Comparison of ENCODE assay signal across 8 cellular contexts in genomic region chr6:33700391-33701050, GRCh38. TPM values are rescaled to one million over a fixed set of nuclear protein-coding genes. Genes with fewer than 3 reads are reported as not detected.
A peak's percentile ranks its signal among the peaks of the same experiment; 100 is the strongest.
DNase-seq lines count a peak whose midpoint lies in the region; ATAC-seq, FAIRE-seq and TF ChIP-seq lines count a peak whose summit lies in the region.

No MANE protein-coding gene starts in this region.

- DNase-seq in BJ (ENCODE audit: low read depth) (no peak), NAMALWA (ENCODE audit: low spot score) (peak; percentile 89), bronchial epithelial cell (ENCODE audit: low read depth) (peak; percentile 73), HepG2 (ENCODE audit: low spot score) (peak; percentile 58), lower leg skin (ENCODE audit: low spot score in 2 of 2) (no peak)
- DNase-seq in stimulated activated CD8-positive, alpha-beta memory T cell treated with anti-CD3 and anti-CD28 coated beads, Interleukin-12 subunit alpha, Interleukin-12 subunit beta, amount 100 ng/mL, for 4 hours (ENCODE audit: low read depth), result peak; percentile 25

- POLR2A ChIA-PET in BJ (lab: Charles Lee) (no interaction called here), HepG2 (lab: Yijun Ruan, JAX) (interaction anchor here (2.1 to 3.9 kb wide), 2 partner anchors 11 to 111 kb away, joined by 8 to 22 read pairs; partner anchors contain the start of gene UQCC2)

- WGBS in HepG2 (ENCODE audit: low lambda C conversion rate), result 85% methylated on average over 9 of the region's 10 CpGs
- WGBS in lower leg skin, 2 donors, result 42 to 47% methylated on average over 10 of the region's 10 CpGs

- no peak overlapping the region for H3K27ac ChIP-seq in HepG2 (ENCODE audit: extremely low read length, insufficient read depth, low read length)

- H3K9me3 ChIP-seq in HepG2 (ENCODE audit: low read length), result no peaks in the 10 kb centered on the region

- H3K36me3 ChIP-seq in BJ (ENCODE audit: control insufficient read depth, insufficient read depth, low read length) (peaks cover 8% of the 10 kb centered on the region; the same call in 1 of the 2 replicates), bronchial epithelial cell (ENCODE audit: control insufficient read depth, insufficient read depth, low read length) (peaks cover 13% of the 10 kb centered on the region), HepG2 (replicated peaks in 1 of 2; ENCODE audit: control insufficient read depth in 1 of 2, insufficient read depth in 2 of 2, low read length in 2 of 2) (peaks cover 27 to 60% of the 10 kb centered on the region in 2 experiments)

- H3K4me3 ChIP-seq in BJ (ENCODE audit: low read depth, low read length) (no peak overlapping the region), WI38 (ENCODE audit: low read depth, low read length) (no peak overlapping the region), bronchial epithelial cell (ENCODE audit: low read depth, low read length) (no peak overlapping the region), HepG2 (replicated peaks in 1 of 3; ENCODE audit: insufficient read depth in 1 of 3, low read depth in 2 of 3, low read length in 3 of 3) (no peak overlapping the region), lower leg skin (ENCODE audit: low read depth, poor library complexity, severe bottlenecking) (no peak overlapping the region)

- in situ Hi-C loops in HepG2 (cut with HindIII; ENCODE audit: extremely low pct_ligation_motif_present, low pct_unique_long_range_greater_than_20kb), result loop anchor here (5.0 kb wide), 1 partner anchor 113 kb away; no protein-coding TSS in a partner anchor

- no peaks in the 10 kb centered on the region for H4K20me1 ChIP-seq in HepG2 (ENCODE audit: insufficient read depth, low read length)

- ATAC-seq in GM19455 (IDR thresholded peaks at IDR 0.05; ENCODE audit: unreplicated experiment) (peak; percentile 57), HepG2 (peak; percentile 68)

- TF ChIP-seq CTCF in BJ (IDR thresholded peaks at IDR 0.05; ENCODE audit: insufficient read depth, low read depth, low read length), result peak; percentile 88
- peak; percentile 66 for TF ChIP-seq CTCF in WI38 (IDR thresholded peaks at IDR 0.05; ENCODE audit: low read depth, low read length)
- TF ChIP-seq CTCF in bronchial epithelial cell (IDR thresholded peaks at IDR 0.05; ENCODE audit: insufficient read depth, low read length, severe bottlenecking), result peak; percentile 97
- peak; percentile 87 for TF ChIP-seq CTCF in HepG2 (CRISPR knock-in tag; IDR thresholded peaks at IDR 0.05)
- TF ChIP-seq CTCF in lower leg skin (IDR thresholded peaks at IDR 0.05), result peak in 1 of 3 donors; percentile 12

- 0 out of 2 replicates have a peak, but pooled peaks have one; percentile 19 for TF ChIP-seq RAD21 in HepG2 (CRISPR knock-in tag; IDR thresholded peaks at IDR 0.05)

- TSS peak; percentile 36 for BruUV-seq in HepG2 (replicated peaks; lab: Mats Ljungman, UMichigan)

- TF ChIP-seq POLR2A in HepG2 (IDR thresholded peaks at IDR 0.05; ENCODE audit: insufficient read depth in 1 of 2, low read depth in 2 of 2, low read length in 2 of 2) (no peak), lower leg skin (IDR thresholded peaks at IDR 0.05) (no peak)

- no peak overlapping the region for H2AFZ ChIP-seq in HepG2 (ENCODE audit: low read length)

- TF ChIP-seq EP300 in HepG2 (IDR thresholded peaks at IDR 0.05; ENCODE audit: low read depth in 2 of 2, low read length in 2 of 2) (no peak), HepG2 (CRISPR knock-in tag; IDR thresholded peaks at IDR 0.05; ENCODE audit: borderline replicate concordance) (0 out of 2 replicates have a peak, but pooled peaks have one; percentile 31)

- intact Hi-C loops in HepG2 (cut with micrococcal nuclease; ENCODE audit: unreplicated experiment) (loop anchor here (10.0 kb wide), 1 partner anchor 66 kb away; no protein-coding TSS in a partner anchor), lower leg skin (cut with DNase I; ENCODE audit: low total_unique reads) (loop anchor here (5.0 kb wide), 1 partner anchor 113 kb away; no protein-coding TSS in a partner anchor)

- no peak overlapping the region for H3K9ac ChIP-seq in HepG2 (ENCODE audit: insufficient read depth, low read depth, low read length)

- CTCF ChIA-PET in BJ (lab: Yijun Ruan, JAX) (interaction anchor here (0.6 to 12.9 kb wide), 26 partner anchors 8 to 316 kb away, joined by 3 to 335 read pairs (median 6); partner anchors contain the start of genes BAK1, ITPR3 and UQCC2), HepG2 (lab: Yijun Ruan, JAX; ENCODE audit: low intra/inter-chr PET ratio, low total read pairs) (interaction anchor here (2.1 to 4.7 kb wide), 3 partner anchors 110 to 117 kb away, joined by 6 to 19 read pairs (median 16); no protein-coding TSS in a partner anchor)

- H3K4me1 ChIP-seq in HepG2 (ENCODE audit: insufficient read depth, low read length), result peaks cover 11% of the 10 kb centered on the region; the same call in 1 of the 2 replicates

- H3K79me2 ChIP-seq in HepG2 (ENCODE audit: insufficient read depth, low read length), result no peaks in the 10 kb centered on the region

- H3K27me3 ChIP-seq in BJ (ENCODE audit: control insufficient read depth, insufficient read depth, low read length), result no peaks in the 10 kb centered on the region
- H3K27me3 ChIP-seq in bronchial epithelial cell (ENCODE audit: control insufficient read depth, insufficient read depth, low read length), result no peaks in the 10 kb centered on the region
- H3K27me3 ChIP-seq in HepG2 (ENCODE audit: control insufficient read depth in 1 of 2, insufficient read depth in 2 of 2, low read length in 2 of 2), result no peaks in the 10 kb centered on the region

- FAIRE-seq in bronchial epithelial cell (lab: Jason Lieb, UNC), result no peak
- peak; percentile 42 for FAIRE-seq in HepG2 (lab: Jason Lieb, UNC)

- no peak overlapping the region for H3K4me2 ChIP-seq in HepG2 (ENCODE audit: low read depth, low read length)

RNA-seq across cellular contexts. Expression of gene UQCC2, which starts 11.0 kb away (rescaled TPM):
- polyA plus RNA-seq in BJ (2011; rRNA removed) (51.7 and 66.5 TPM in 2 replicates), HepG2 (2011; rRNA removed) (82.4 and 83.3 TPM in 2 replicates)
- polyA minus RNA-seq in BJ (2011; rRNA and poly(A)+ RNA removed), result 7.2 and 11.8 TPM in 2 replicates
- total RNA-seq in bronchial epithelial cell (47.1 and 49.7 TPM in 2 replicates), HepG2 (2016; rRNA removed; fragmentation: Illumina TruSeq; extraction: Trizol) (238 and 273 TPM in 2 replicates), lower leg skin (10 to 100 TPM in 2 of 4 donors, 1 to 10 TPM in 2; 8.5 to 20.4 (median 10.2) TPM)
- total RNA-seq in HepG2 (2016; cell fraction: cytosol; rRNA removed; fragmentation: Illumina TruSeq; extraction: Trizol; ENCODE audit: low read depth), result 120 and 154 TPM in 2 replicates
- 223 and 303 TPM in 2 replicates for total RNA-seq in HepG2 (2016; cell fraction: insoluble cytoplasmic fraction; rRNA removed; fragmentation: Illumina TruSeq; extraction: Trizol)
- total RNA-seq in HepG2 (2016; cell fraction: membrane; rRNA removed; fragmentation: Illumina TruSeq; extraction: Trizol), result 160 and 207 TPM in 2 replicates
- 53.9 and 66.5 TPM in 2 replicates for total RNA-seq in HepG2 (2016; cell fraction: nucleus; rRNA removed; fragmentation: Illumina TruSeq; extraction: Trizol)
- 43.2 and 56.5 TPM in 2 replicates for polyA plus RNA-seq in HepG2 (2011; cell fraction: cytosol; rRNA removed)
- 25.4 and 25.6 TPM in 2 replicates for polyA plus RNA-seq in HepG2 (2011; cell fraction: nucleus; rRNA removed)
- 134 and 138 TPM in 2 replicates for polyA plus RNA-seq in HepG2 (2012)
- 161 and 200 TPM in 2 replicates for polyA plus RNA-seq in HepG2 (2016; cell fraction: cytosol; fragmentation: Illumina TruSeq; extraction: Trizol; ENCODE audit: low read depth)
- polyA plus RNA-seq in HepG2 (2016; cell fraction: insoluble cytoplasmic fraction; fragmentation: Illumina TruSeq; extraction: Trizol; ENCODE audit: low read depth), result 261 and 288 TPM in 2 replicates
- 151 and 202 TPM in 2 replicates for polyA plus RNA-seq in HepG2 (2016; cell fraction: membrane; fragmentation: Illumina TruSeq; extraction: Trizol; ENCODE audit: low read depth)
- 129 and 150 TPM in 2 replicates for polyA plus RNA-seq in HepG2 (2016; cell fraction: nucleus; fragmentation: Illumina TruSeq; extraction: Trizol; ENCODE audit: insufficient read depth, low read depth)
- polyA minus RNA-seq in HepG2 (2011; rRNA and poly(A)+ RNA removed; ENCODE audit: low replicate concordance), result 13.1 and 30.2 TPM in 2 replicates
- 12.8 and 21.1 TPM in 2 replicates for polyA minus RNA-seq in HepG2 (2011; cell fraction: cytosol; rRNA and poly(A)+ RNA removed)
- 17.4 and 19.8 TPM in 2 replicates for polyA minus RNA-seq in HepG2 (2011; cell fraction: nucleus; rRNA and poly(A)+ RNA removed)

RNA-seq across cellular contexts. Expression of gene IP6K3, which starts 46.2 kb away (rescaled TPM):
- polyA plus RNA-seq in BJ (2011; rRNA removed) (0.58 and 0.75 TPM in 2 replicates), HepG2 (2011; rRNA removed) (0.18 and 0.48 TPM in 2 replicates)
- 1.0 and 1.9 TPM in 2 replicates for polyA minus RNA-seq in BJ (2011; rRNA and poly(A)+ RNA removed)
- total RNA-seq in bronchial epithelial cell (under 0.01 and 0.13 TPM in 2 replicates), HepG2 (2016; rRNA removed; fragmentation: Illumina TruSeq; extraction: Trizol) (0.11 and 0.44 TPM in 2 replicates), lower leg skin (under 1 TPM in 1 of 4 donors, not detected in 3; 0.45 TPM)
- 0.18 and 0.40 TPM in 2 replicates for total RNA-seq in HepG2 (2016; cell fraction: cytosol; rRNA removed; fragmentation: Illumina TruSeq; extraction: Trizol; ENCODE audit: low read depth)
- total RNA-seq in HepG2 (2016; cell fraction: insoluble cytoplasmic fraction; rRNA removed; fragmentation: Illumina TruSeq; extraction: Trizol), result 0.28 and 0.52 TPM in 2 replicates
- 0.17 TPM in 1 of 2 replicates, not detected in the other for total RNA-seq in HepG2 (2016; cell fraction: membrane; rRNA removed; fragmentation: Illumina TruSeq; extraction: Trizol)
- 0.53 TPM in 2 replicates for total RNA-seq in HepG2 (2016; cell fraction: nucleus; rRNA removed; fragmentation: Illumina TruSeq; extraction: Trizol)
- polyA plus RNA-seq in HepG2 (2011; cell fraction: cytosol; rRNA removed), result 0.16 and 0.22 TPM in 2 replicates
- 0.63 and 0.76 TPM in 2 replicates for polyA plus RNA-seq in HepG2 (2011; cell fraction: nucleus; rRNA removed)
- polyA plus RNA-seq in HepG2 (2012), result 0.13 TPM in 1 of 2 replicates, not detected in the other
- 0.20 and 0.21 TPM in 2 replicates for polyA plus RNA-seq in HepG2 (2016; cell fraction: cytosol; fragmentation: Illumina TruSeq; extraction: Trizol; ENCODE audit: low read depth)
- polyA plus RNA-seq in HepG2 (2016; cell fraction: insoluble cytoplasmic fraction; fragmentation: Illumina TruSeq; extraction: Trizol; ENCODE audit: low read depth), result 0.20 and 0.22 TPM in 2 replicates
- 0.86 TPM in 1 of 2 replicates, not detected in the other for polyA plus RNA-seq in HepG2 (2016; cell fraction: membrane; fragmentation: Illumina TruSeq; extraction: Trizol; ENCODE audit: low read depth)
- polyA plus RNA-seq in HepG2 (2016; cell fraction: nucleus; fragmentation: Illumina TruSeq; extraction: Trizol; ENCODE audit: insufficient read depth, low read depth), result 0.40 and 0.75 TPM in 2 replicates
- polyA minus RNA-seq in HepG2 (2011; rRNA and poly(A)+ RNA removed; ENCODE audit: low replicate concordance), result 0.18 TPM in 1 of 2 replicates, not detected in the other
- 0.30 TPM in 1 of 2 replicates, not detected in the other for polyA minus RNA-seq in HepG2 (2011; cell fraction: cytosol; rRNA and poly(A)+ RNA removed)
- 0.62 TPM in 1 of 2 replicates, not detected in the other for polyA minus RNA-seq in HepG2 (2011; cell fraction: nucleus; rRNA and poly(A)+ RNA removed)

Comparison
In these comparisons a context has a peak if more than half of its experiments do, and no peak if none do; other contexts are left out.
1. DNase-seq: peak in NAMALWA (single experiment), bronchial epithelial cell (single experiment), HepG2 (single experiment) and stimulated activated CD8-positive, alpha-beta memory T cell treated with anti-CD3 and anti-CD28 coated beads, Interleukin-12 subunit alpha, Interleukin-12 subunit beta, amount 100 ng/mL, for 4 hours (single experiment); none in BJ (single experiment) and lower leg skin (0 of 2).